2 cellular contexts compared by ENCODE assay signal in genomic region chr16:29904947-29905346, GRCh38.
TF ChIP-seq lines count a peak whose summit lies in the region.

No MANE protein-coding gene starts in this region.

TF ChIP-seq in HEK293, 187 proteins besides CTCF, POLR2A, EP300 and RAD21:
- TF ChIP-seq ZNF48 (tag by site-specific recombination; IDR thresholded peaks at IDR 0.05): no peak
- TF ChIP-seq ZNF664 (tag by site-specific recombination; IDR thresholded peaks at IDR 0.05): peak; percentile 98
- TF ChIP-seq ZNF623 (tag by site-specific recombination; IDR thresholded peaks at IDR 0.05): no peak
- no peak for TF ChIP-seq ZNF354C (tag by site-specific recombination; IDR thresholded peaks at IDR 0.05; ENCODE audit: borderline replicate concordance, low read depth)

TF ChIP-seq in GM12878, 131 proteins besides CTCF, POLR2A, EP300 and RAD21:
- TF ChIP-seq CREM (IDR thresholded peaks at IDR 0.05; ENCODE audit: low read depth) (no peak), CBX3 (IDR thresholded peaks at IDR 0.05; ENCODE audit: borderline replicate concordance, low read depth) (no peak), MEF2A (IDR thresholded peaks at IDR 0.05; ENCODE audit: insufficient read depth, low read depth, low read length) (no peak), NFXL1 (IDR thresholded peaks at IDR 0.05; ENCODE audit: borderline replicate concordance) (no peak), ZNF207 (IDR thresholded peaks at IDR 0.05; ENCODE audit: borderline replicate concordance) (no peak), ATF2 (IDR thresholded peaks at IDR 0.05; ENCODE audit: low read length) (no peak), CBFB (IDR thresholded peaks at IDR 0.05; ENCODE audit: low read depth) (no peak), POLR2AphosphoS2 (IDR thresholded peaks at IDR 0.05; ENCODE audit: low read depth, low read length) (no peak), PRDM15 (CRISPR knock-in tag; IDR thresholded peaks at IDR 0.05) (no peak), BCLAF1 (IDR thresholded peaks at IDR 0.05) (no peak), CUX1 (IDR thresholded peaks at IDR 0.05; ENCODE audit: insufficient replicate concordance, low read depth, low read length) (no peak)
TF ChIP-seq in GM12878: peak in this region for 0.
